Comparison of ENCODE assay signal across 1 cellular context in the genomic region with DNA sequence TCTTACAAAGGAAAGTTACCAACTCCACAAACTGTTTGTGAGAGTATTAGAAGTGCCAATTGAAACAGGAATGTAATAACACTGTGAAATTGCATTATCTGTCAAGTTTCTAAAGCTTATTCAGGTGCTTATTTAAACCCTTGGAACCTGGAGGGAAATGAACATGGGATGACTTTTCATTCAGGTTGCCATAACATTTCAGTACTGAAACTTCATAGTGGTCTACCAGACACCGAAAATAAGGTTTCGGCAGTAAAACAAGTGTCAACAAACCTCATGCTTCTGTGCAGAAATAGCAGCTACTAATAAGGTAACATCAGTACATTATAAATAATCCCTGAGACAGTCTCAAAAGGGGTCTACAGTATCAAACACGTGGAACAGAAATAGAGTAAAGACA.
TF ChIP-seq lines count a peak whose summit lies in the region.

No MANE protein-coding gene starts in this region.

TF ChIP-seq in HCT116, 20 proteins besides CTCF, POLR2A, EP300 and RAD21 (continued from another document):
- TF ChIP-seq, protein P1, sequence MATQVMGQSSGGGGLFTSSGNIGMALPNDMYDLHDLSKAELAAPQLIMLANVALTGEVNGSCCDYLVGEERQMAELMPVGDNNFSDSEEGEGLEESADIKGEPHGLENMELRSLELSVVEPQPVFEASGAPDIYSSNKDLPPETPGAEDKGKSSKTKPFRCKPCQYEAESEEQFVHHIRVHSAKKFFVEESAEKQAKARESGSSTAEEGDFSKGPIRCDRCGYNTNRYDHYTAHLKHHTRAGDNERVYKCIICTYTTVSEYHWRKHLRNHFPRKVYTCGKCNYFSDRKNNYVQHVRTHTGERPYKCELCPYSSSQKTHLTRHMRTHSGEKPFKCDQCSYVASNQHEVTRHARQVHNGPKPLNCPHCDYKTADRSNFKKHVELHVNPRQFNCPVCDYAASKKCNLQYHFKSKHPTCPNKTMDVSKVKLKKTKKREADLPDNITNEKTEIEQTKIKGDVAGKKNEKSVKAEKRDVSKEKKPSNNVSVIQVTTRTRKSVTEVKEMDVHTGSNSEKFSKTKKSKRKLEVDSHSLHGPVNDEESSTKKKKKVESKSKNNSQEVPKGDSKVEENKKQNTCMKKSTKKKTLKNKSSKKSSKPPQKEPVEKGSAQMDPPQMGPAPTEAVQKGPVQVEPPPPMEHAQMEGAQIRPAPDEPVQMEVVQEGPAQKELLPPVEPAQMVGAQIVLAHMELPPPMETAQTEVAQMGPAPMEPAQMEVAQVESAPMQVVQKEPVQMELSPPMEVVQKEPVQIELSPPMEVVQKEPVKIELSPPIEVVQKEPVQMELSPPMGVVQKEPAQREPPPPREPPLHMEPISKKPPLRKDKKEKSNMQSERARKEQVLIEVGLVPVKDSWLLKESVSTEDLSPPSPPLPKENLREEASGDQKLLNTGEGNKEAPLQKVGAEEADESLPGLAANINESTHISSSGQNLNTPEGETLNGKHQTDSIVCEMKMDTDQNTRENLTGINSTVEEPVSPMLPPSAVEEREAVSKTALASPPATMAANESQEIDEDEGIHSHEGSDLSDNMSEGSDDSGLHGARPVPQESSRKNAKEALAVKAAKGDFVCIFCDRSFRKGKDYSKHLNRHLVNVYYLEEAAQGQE (IDR thresholded peaks at IDR 0.05; ENCODE audit: low read depth): no peak
- no peak for TF ChIP-seq EZH2 (IDR thresholded peaks at IDR 0.05)
